In the genomic region with DNA sequence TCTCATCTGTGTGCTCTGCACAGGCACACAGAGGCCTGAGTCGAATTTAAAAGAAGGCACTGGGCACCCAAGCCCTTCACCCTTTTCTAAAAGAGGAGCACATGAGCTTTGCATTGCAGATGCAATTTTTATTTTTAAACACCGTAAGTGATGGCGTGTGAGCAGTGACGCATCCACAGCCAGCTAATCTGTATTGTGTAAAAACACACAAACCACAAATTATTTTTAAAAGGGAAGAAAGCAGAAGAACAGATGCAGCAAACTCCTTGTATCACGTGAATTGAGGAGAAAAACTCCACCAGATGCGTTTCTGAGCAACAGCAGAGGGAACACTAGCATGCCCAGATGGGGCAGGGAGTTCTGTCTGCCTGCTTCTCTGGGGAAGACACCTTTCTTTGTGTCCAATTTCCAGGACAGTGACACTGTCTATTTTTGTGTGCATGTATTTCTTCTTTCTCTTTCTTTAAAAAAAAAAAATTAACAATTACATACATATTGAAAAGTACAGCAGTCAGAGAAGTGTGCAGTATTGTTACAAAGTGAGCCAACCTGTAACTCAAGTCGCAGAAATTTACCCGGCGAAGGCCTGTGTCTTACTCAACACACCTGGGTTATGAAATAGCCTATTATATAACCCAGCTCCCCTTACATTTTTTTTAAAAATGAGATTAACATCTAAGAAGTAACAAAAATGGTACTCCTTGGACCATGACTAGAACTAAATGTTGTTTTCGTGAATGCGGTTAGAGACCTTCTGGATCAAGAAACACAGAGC, we compare ENCODE assay signal across 9 cellular contexts. TPM values are rescaled to one million over a fixed set of nuclear protein-coding genes. Genes with fewer than 3 reads are reported as not detected.
A peak's percentile ranks its signal among the peaks of the same experiment; 100 is the strongest.
DNase-seq lines count a peak whose midpoint lies in the region; ATAC-seq and TF ChIP-seq lines count a peak whose summit lies in the region.
"Had no signal": no experiment of that assay in that cellular context is flagged by ENCODE, and none has a peak within 500 bp of the region (broad histone marks: within the 10 kb centered on the region; RNA-seq: fewer than 3 reads in every experiment).

No MANE protein-coding gene starts in this region.

- no peaks in the 10 kb centered on the region for H3K9me3 Mint-ChIP-seq in CD4-positive, alpha-beta memory T cell

- H3K27me3 Mint-ChIP-seq in CD4-positive, alpha-beta memory T cell, result no peaks in the 10 kb centered on the region
- H3K27me3 Mint-ChIP-seq: activated naive CD8-positive, alpha-beta T cell had no signal

- peak overlapping the region in 1 of 7 donors; percentile 29 for H3K27ac Mint-ChIP-seq in CD4-positive, alpha-beta memory T cell
- H3K27ac Mint-ChIP-seq: activated naive CD8-positive, alpha-beta T cell had no signal

- peaks cover 0 to 5% of the 10 kb centered on the region in 2 donors for H3K36me3 Mint-ChIP-seq in CD4-positive, alpha-beta memory T cell
- H3K36me3 Mint-ChIP-seq: activated naive CD8-positive, alpha-beta T cell had no signal

- CTCF ChIA-PET in CD4-positive, alpha-beta memory T cell (lab: Charles Lee; ENCODE audit: partially characterized antibody), result no interaction called here

- no peaks in the 10 kb centered on the region for H3K36me3 ChIP-seq in left lung
- H3K36me3 ChIP-seq in H7 (replicated peaks; ENCODE audit: control insufficient read depth, insufficient read depth, low read length), result no peaks in the 10 kb centered on the region
- H3K36me3 ChIP-seq in CD4-positive, alpha-beta memory T cell (ENCODE audit: insufficient read depth, low read length), result no peaks in the 10 kb centered on the region

- no peaks in the 10 kb centered on the region for H3K9me3 ChIP-seq in left lung
- no peaks in the 10 kb centered on the region for H3K9me3 ChIP-seq in CD4-positive, alpha-beta memory T cell (ENCODE audit: control insufficient read depth in 1 of 2, low read length in 2 of 2)

- POLR2A ChIA-PET in CD4-positive, alpha-beta memory T cell (lab: Charles Lee; ENCODE audit: partially characterized antibody), result no interaction called here

- ATAC-seq in left lung, result peak; percentile 73

- intact Hi-C loops in left lung (cut with DNase I), result no loop called here
- intact Hi-C loops in CD4-positive, alpha-beta memory T cell (cut with micrococcal nuclease), result no loop called here

- H3K27me3 ChIP-seq in left lung (no peaks in the 10 kb centered on the region), H7 (ENCODE audit: control insufficient read depth, insufficient read depth, low read length) (no peaks in the 10 kb centered on the region)
- H3K27me3 ChIP-seq in CD4-positive, alpha-beta memory T cell (ENCODE audit: insufficient read depth, low read length), result no peaks in the 10 kb centered on the region

- H3K4me3 Mint-ChIP-seq in CD4-positive, alpha-beta memory T cell, result no peak overlapping the region
- H3K4me3 Mint-ChIP-seq: activated naive CD8-positive, alpha-beta T cell had no signal

- peaks cover 0 to 45% of the 10 kb centered on the region in 2 donors for H3K4me1 ChIP-seq in left lung
- H3K4me1 ChIP-seq in CD4-positive, alpha-beta memory T cell (ENCODE audit: insufficient read depth, low read length), result no peaks in the 10 kb centered on the region

- peak overlapping the region in 1 of 2 donors; percentile 82 for H3K27ac ChIP-seq in left lung
- no peak overlapping the region for H3K27ac ChIP-seq in CD4-positive, alpha-beta memory T cell (ENCODE audit: low read depth, low read length)

- TF ChIP-seq CTCF in AG10803 (conservative IDR thresholded peaks at IDR 0.05; ENCODE audit: low read length) (0 out of 2 replicates have a peak, but pooled peaks have one; percentile 10), left lung (IDR thresholded peaks at IDR 0.05) (no peak)

- H3K4me3 ChIP-seq in AG10803 (ENCODE audit: low read length) (peak overlapping the region; percentile 39), left lung (no peak overlapping the region), H7 (ENCODE audit: insufficient read depth, low read depth, low read length) (no peak overlapping the region)
- no peak overlapping the region for H3K4me3 ChIP-seq in CD4-positive, alpha-beta memory T cell (ENCODE audit: low read length in 2 of 2)

- peak; percentile 94 for DNase-seq in AG10803 (ENCODE audit: low read depth)
- DNase-seq in HCEC 1CT, result peak; percentile 93
- peak; percentile 92 for DNase-seq in SIG-M5 treated with dmso at 0.1 percent for 504 hours (lab: John Stamatoyannopoulos, UW; ENCODE audit: unreplicated experiment)
- peak in 1 of 2 donors; percentile 60 for DNase-seq in left lung
- DNase-seq in H7, result no peak
- no peak for DNase-seq in activated CD4-positive, alpha-beta T cell treated with anti-CD3 and anti-CD28 coated beads for 1 hour
- DNase-seq in CD4-positive, alpha-beta memory T cell, result no peak
- no peak for DNase-seq in NCI-H1105 (lab: John Stamatoyannopoulos, UW)

- peaks cover 0 to 2% (median under 1%) of the 10 kb centered on the region in 4 donors for H3K4me1 Mint-ChIP-seq in CD4-positive, alpha-beta memory T cell

RNA-seq across cellular contexts. Expression of gene EEPD1, which starts 39.2 kb away (rescaled TPM):
- 10 to 100 TPM in 1 of 2 donors, 1 to 10 TPM in 1; 7.8 to 11.8 TPM for total RNA-seq in left lung
- 9.8 and 13.0 TPM in 2 replicates for total RNA-seq in H7 (2014; rRNA removed; shearing (Covaris generic))
- total RNA-seq in CD4-positive, alpha-beta memory T cell, result 1 to 10 TPM; 6.3 to 8.0 TPM
- polyA plus RNA-seq in CD4-positive, alpha-beta memory T cell, result 10 to 100 TPM; 42.5 to 63.0 TPM

Comparison
In these comparisons a context has a peak if more than half of its experiments do, and no peak if none do; other contexts are left out.
1. DNase-seq: peak in AG10803 (single experiment), HCEC 1CT (single experiment) and SIG-M5 treated with dmso at 0.1 percent for 504 hours (single experiment); none in H7 (single experiment), activated CD4-positive, alpha-beta T cell treated with anti-CD3 and anti-CD28 coated beads for 1 hour (single experiment), CD4-positive, alpha-beta memory T cell (0 of 5) and NCI-H1105 (single experiment).